ENCODE assay signal across 24 cellular contexts in the genomic region with DNA sequence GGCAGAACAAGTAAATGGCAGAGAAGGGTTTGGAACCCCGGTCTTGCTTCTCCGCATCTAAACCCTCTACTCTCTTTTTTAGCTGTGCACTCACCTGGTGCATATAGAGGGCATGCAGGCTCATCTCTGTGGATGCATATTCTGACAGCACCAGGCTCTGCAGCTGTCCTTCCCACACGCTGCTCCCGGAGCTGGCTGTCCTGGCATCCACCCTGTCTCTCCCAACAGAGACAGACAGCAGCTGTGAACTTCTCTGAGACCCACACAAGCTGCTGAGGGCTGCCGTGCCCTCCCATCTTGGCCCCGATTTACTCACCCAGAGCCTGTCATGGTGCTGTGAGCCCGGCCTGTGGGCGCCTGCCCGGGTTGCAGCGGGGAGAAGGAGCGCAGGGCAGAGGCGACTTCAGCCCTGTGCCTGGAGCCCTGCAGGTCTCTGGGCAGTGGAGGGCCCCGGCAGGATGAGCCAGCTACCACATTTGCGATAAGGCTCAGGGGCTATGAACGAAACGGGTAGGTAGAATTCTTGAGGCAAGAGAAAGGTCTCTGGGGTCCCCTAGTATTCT.
"Had no signal": no experiment of that assay in that cellular context is flagged by ENCODE, and none has a peak within 500 bp of the region (broad histone marks: within the 10 kb centered on the region; RNA-seq: fewer than 3 reads in every experiment).

No MANE protein-coding gene starts in this region.

- H3K27me3 Mint-ChIP-seq: activated CD4-positive, alpha-beta memory T cell treated with anti-CD3 and anti-CD28 coated beads for 36 hours; activated naive CD4-positive, alpha-beta T cell treated with anti-CD3 and anti-CD28 coated beads, Interleukin-2, amount 50 U/mL, for 24 hours; activated naive CD8-positive, alpha-beta T cell treated with anti-CD3 and anti-CD28 coated beads, Interleukin-2, amount 50 U/mL, for 24 hours; activated T-helper 17 cell treated with anti-CD3 and anti-CD28 coated beads, Interleukin-2, amount 50 U/mL, for 72 hours; central memory CD8-positive, alpha-beta T cell; natural killer cell treated with Interleukin-12 subunit alpha and Interleukin-12 subunit beta and Interleukin-15 and Interleukin-18, amount 100 ng/mL, for 72 hours had no signal

- DNase-seq: activated CD4-positive, alpha-beta memory T cell treated with anti-CD3 and anti-CD28 coated beads for 36 hours; activated CD4-positive, alpha-beta T cell treated with anti-CD3 and anti-CD28 coated beads for 48 hours; activated CD8-positive, alpha-beta memory T cell treated with anti-CD3 and anti-CD28 coated beads, Interleukin-2, amount 50 U/mL, for 4 hours; activated gamma-delta T cell treated with Interleukin-2 at 50 U/mL for 16 hours; activated naive CD8-positive, alpha-beta T cell treated with anti-CD3 and anti-CD28 coated beads, Interleukin-2, amount 50 U/mL, for 24 hours; activated T-cell treated with anti-CD3 and anti-CD28 coated beads, Interleukin-2, amount 50 U/mL, for 4 hours; effector CD8-positive, alpha-beta T cell; left lung; lower lobe of right lung; mesenchymal stem cell; ovary; stimulated activated naive CD4-positive, alpha-beta T cell; T1000; transverse colon; WERI-Rb-1 had no signal

- H3K27ac ChIP-seq: breast epithelium, left lung, lower lobe of right lung, neutrophil, ovary, prostate gland, transverse colon, WERI-Rb-1 had no signal

- H3K4me3 ChIP-seq: breast epithelium, left lung, lower lobe of right lung, ovary, prostate gland, transverse colon had no signal

- H3K36me3 ChIP-seq: ovary had no signal

- H3K27ac Mint-ChIP-seq: activated CD4-positive, alpha-beta memory T cell treated with anti-CD3 and anti-CD28 coated beads for 36 hours; activated naive CD4-positive, alpha-beta T cell treated with anti-CD3 and anti-CD28 coated beads, Interleukin-2, amount 50 U/mL, for 24 hours; activated naive CD8-positive, alpha-beta T cell treated with anti-CD3 and anti-CD28 coated beads, Interleukin-2, amount 50 U/mL, for 24 hours; activated T-helper 17 cell treated with anti-CD3 and anti-CD28 coated beads, Interleukin-2, amount 50 U/mL, for 72 hours; natural killer cell treated with Interleukin-12 subunit alpha and Interleukin-12 subunit beta and Interleukin-15 and Interleukin-18, amount 100 ng/mL, for 72 hours; T-helper 1 cell treated with Interleukin-12 subunit alpha and Interleukin-12 subunit beta and Interleukin-4 antibody, amounts not matched to agents 30 μg/mL and 1 μg/mL, for 36 hours had no signal

- H3K4me1 Mint-ChIP-seq: activated T-helper 17 cell treated with anti-CD3 and anti-CD28 coated beads, Interleukin-2, amount 50 U/mL, for 72 hours had no signal

- H3K27me3 ChIP-seq: breast epithelium, left lung, ovary, transverse colon had no signal

- H3K9me3 ChIP-seq: breast epithelium, left lung, lower lobe of right lung, neutrophil, ovary, prostate gland, transverse colon had no signal

- ATAC-seq: activated CD4-positive, CD25-positive, alpha-beta regulatory T cell treated with anti-CD3 and anti-CD28 coated beads, Interleukin-2, amount 50 U/mL, for 24 hours; activated naive CD8-positive, alpha-beta T cell treated with anti-CD3 and anti-CD28 coated beads, Interleukin-2, amount 50 U/mL, for 24 hours; activated T-cell treated with anti-CD3 and anti-CD28 coated beads, Interleukin-2, amount 50 U/mL, for 4 hours; activated T-helper 17 cell treated with anti-CD3 and anti-CD28 coated beads, Interleukin-2, amount 50 U/mL, for 72 hours; left lung; lower lobe of right lung; natural killer cell treated with Interleukin-12 subunit alpha and Interleukin-12 subunit beta and Interleukin-15 and Interleukin-18, amount 100 ng/mL, for 72 hours had no signal

- H3K9me3 Mint-ChIP-seq: activated CD4-positive, alpha-beta memory T cell treated with anti-CD3 and anti-CD28 coated beads for 36 hours; activated naive CD4-positive, alpha-beta T cell treated with anti-CD3 and anti-CD28 coated beads, Interleukin-2, amount 50 U/mL, for 24 hours; activated naive CD8-positive, alpha-beta T cell treated with anti-CD3 and anti-CD28 coated beads, Interleukin-2, amount 50 U/mL, for 24 hours; activated T-cell treated with anti-CD3 and anti-CD28 coated beads, Interleukin-2, amount 50 U/mL, for 4 hours; activated T-helper 17 cell treated with anti-CD3 and anti-CD28 coated beads, Interleukin-2, amount 50 U/mL, for 72 hours; central memory CD8-positive, alpha-beta T cell; natural killer cell treated with Interleukin-12 subunit alpha and Interleukin-12 subunit beta and Interleukin-15 and Interleukin-18, amount 100 ng/mL, for 72 hours; T-helper 1 cell treated with Interleukin-12 subunit alpha and Interleukin-12 subunit beta and Interleukin-4 antibody, amounts not matched to agents 30 μg/mL and 1 μg/mL, for 36 hours had no signal

- H3K4me3 Mint-ChIP-seq: activated CD4-positive, alpha-beta memory T cell treated with anti-CD3 and anti-CD28 coated beads for 36 hours; activated naive CD4-positive, alpha-beta T cell treated with anti-CD3 and anti-CD28 coated beads, Interleukin-2, amount 50 U/mL, for 24 hours; activated naive CD8-positive, alpha-beta T cell treated with anti-CD3 and anti-CD28 coated beads, Interleukin-2, amount 50 U/mL, for 24 hours; activated T-cell treated with anti-CD3 and anti-CD28 coated beads, Interleukin-2, amount 50 U/mL, for 4 hours; activated T-helper 17 cell treated with anti-CD3 and anti-CD28 coated beads, Interleukin-2, amount 50 U/mL, for 72 hours; central memory CD8-positive, alpha-beta T cell; natural killer cell treated with Interleukin-12 subunit alpha and Interleukin-12 subunit beta and Interleukin-15 and Interleukin-18, amount 100 ng/mL, for 72 hours; T-helper 1 cell treated with Interleukin-12 subunit alpha and Interleukin-12 subunit beta and Interleukin-4 antibody, amounts not matched to agents 30 μg/mL and 1 μg/mL, for 36 hours had no signal
